ENCODE assay signal across 8 cellular contexts in genomic region chr9:96071245-96072124, GRCh38.
DNase-seq lines count a peak whose midpoint lies in the region; ATAC-seq and TF ChIP-seq lines count a peak whose summit lies in the region.

No MANE protein-coding gene starts in this region.

- H3K9ac ChIP-seq in liver (ENCODE audit: low read depth in 1 of 2, low read length in 2 of 2): no peak overlapping the region

- ATAC-seq in body of pancreas: no peak

- no peak for TF ChIP-seq POLR2A in body of pancreas (IDR thresholded peaks at IDR 0.05)

- peak; percentile 13 to 57 for TF ChIP-seq RAD21 in liver (IDR thresholded peaks at IDR 0.05)

- H3K4me1 ChIP-seq in body of pancreas (peaks cover 50% of the 10 kb centered on the region), liver (ENCODE audit: control insufficient read depth in 4 of 4, insufficient read depth in 4 of 4, low read length in 3 of 4) (peaks cover 7 to 16% (median 9%) of the 10 kb centered on the region in 4 donors)

- H3K4me3 ChIP-seq in body of pancreas (no peak overlapping the region), liver (ENCODE audit: low read depth in 1 of 3, low read length in 3 of 3) (no peak overlapping the region)

- WGBS in body of pancreas, 2 donors: 76 to 87% methylated on average over 6 of the region's 6 CpGs
- WGBS in liver: 79% methylated on average over 6 of the region's 6 CpGs

- H3K27me3 ChIP-seq in body of pancreas: no peaks in the 10 kb centered on the region
- H3K27me3 ChIP-seq in liver (ENCODE audit: control insufficient read depth in 4 of 4, insufficient read depth in 4 of 4, low read length in 3 of 4): no peaks in the 10 kb centered on the region

- H3K36me3 ChIP-seq in body of pancreas (replicated peaks in 1 of 2; ENCODE audit: insufficient read depth in 1 of 2, low read depth in 2 of 2) (no peaks in the 10 kb centered on the region), liver (ENCODE audit: control insufficient read depth in 4 of 4, insufficient read depth in 3 of 4, low read depth in 1 of 4, low read length in 3 of 4) (no peaks in the 10 kb centered on the region)

- TF ChIP-seq CTCF in LNCAP (IDR thresholded peaks at IDR 0.05) (peak; percentile 46; the same call in 1 of the 2 replicates), body of pancreas (IDR thresholded peaks at IDR 0.05) (peak in 6 of 7 experiments; percentile 35 to 54 (median 38)), liver (IDR thresholded peaks at IDR 0.05; ENCODE audit: low read depth, low read length, missing input control) (peak; percentile 45)

- H3K9me3 ChIP-seq in body of pancreas: no peaks in the 10 kb centered on the region
- no peaks in the 10 kb centered on the region for H3K9me3 ChIP-seq in liver (ENCODE audit: control insufficient read depth in 4 of 4, low read length in 3 of 4)

- DNase-seq in activated effector memory CD4-positive, alpha-beta T cell treated with anti-CD3 and anti-CD28 coated beads, Interleukin-2, amount 50 U/mL, for 16 hours: peak; percentile 63
- DNase-seq in activated effector memory CD4-positive, alpha-beta T cell treated with Interleukin-2 at 50 U/mL for 16 hours: no peak
- DNase-seq in body of pancreas (peak in 2 of 4 donors; percentile 42 to 44), retina (no peak), D341Med (ENCODE audit: low spot score) (no peak), NCI-H2081 (lab: John Stamatoyannopoulos, UW) (no peak)

- intact Hi-C loops in body of pancreas (cut with DNase I): no loop called here

- H3K27ac ChIP-seq in body of pancreas (no peak overlapping the region), liver (ENCODE audit: low read depth in 1 of 2, low read length in 2 of 2) (no peak overlapping the region)

TF ChIP-seq in liver, 16 proteins besides CTCF, POLR2A, EP300 and RAD21:
- no peak for TF ChIP-seq HNF4A (conservative IDR thresholded peaks at IDR 0.05)
- TF ChIP-seq YY1 (IDR thresholded peaks at IDR 0.05): no peak
- TF ChIP-seq RXRA (IDR thresholded peaks at IDR 0.05): no peak
- no peak for TF ChIP-seq JUND (IDR thresholded peaks at IDR 0.05)
- no peak for TF ChIP-seq FOXA2 (IDR thresholded peaks at IDR 0.05)
- no peak for TF ChIP-seq ZBTB33 (IDR thresholded peaks at IDR 0.05)
- no peak for TF ChIP-seq NR2F2 (IDR thresholded peaks at IDR 0.05)
- TF ChIP-seq TAF1 (conservative IDR thresholded peaks at IDR 0.05): no peak
- TF ChIP-seq EGR1 (IDR thresholded peaks at IDR 0.05; ENCODE audit: low read depth in 2 of 2): no peak
- TF ChIP-seq SP1 (IDR thresholded peaks at IDR 0.05): no peak
- no peak for TF ChIP-seq HNF4G (IDR thresholded peaks at IDR 0.05)
- TF ChIP-seq MAX (IDR thresholded peaks at IDR 0.05): no peak
